In the genomic region with DNA sequence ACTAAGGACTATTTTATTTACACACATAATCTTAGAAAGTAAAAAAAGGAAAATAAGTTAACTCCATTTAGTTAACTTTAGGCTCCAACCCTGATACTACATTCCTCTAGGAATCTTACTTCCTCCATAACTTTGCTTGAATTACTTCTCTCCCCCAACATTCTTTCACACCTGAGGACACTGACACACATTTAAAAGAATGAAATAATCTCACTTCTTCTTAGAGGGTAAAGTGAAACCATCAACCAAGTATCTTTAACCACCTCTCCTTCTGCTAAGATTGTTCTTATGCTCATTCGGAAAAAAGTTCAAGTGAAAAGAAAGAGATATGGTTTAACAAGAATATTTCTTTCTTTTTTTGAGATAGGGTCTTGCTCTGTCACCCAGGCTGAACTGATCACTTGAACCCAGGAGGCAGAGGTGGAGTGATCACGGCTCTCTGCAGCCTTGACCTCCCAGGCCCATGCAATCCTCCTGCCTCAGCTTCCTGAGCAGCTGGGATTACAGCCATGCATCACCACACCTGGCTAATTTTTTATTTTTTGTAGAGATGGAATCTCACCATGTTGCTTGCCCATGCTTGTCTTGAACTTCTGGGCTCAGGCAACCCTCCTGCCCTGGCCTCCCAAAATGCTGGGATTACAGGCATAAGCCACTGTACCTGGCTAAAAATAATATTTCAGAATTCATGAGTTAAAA, we compare ENCODE assay signal across 1 cellular context.
TF ChIP-seq lines count a peak whose summit lies in the region.

No MANE protein-coding gene starts in this region.

TF ChIP-seq in H1, 55 proteins besides CTCF, POLR2A, EP300 and RAD21:
- TF ChIP-seq HDAC2 (IDR thresholded peaks at IDR 0.05; ENCODE audit: borderline replicate concordance in 1 of 2, low read depth in 2 of 2, low read length in 2 of 2) (no peak), JUN (IDR thresholded peaks at IDR 0.05; ENCODE audit: low read depth, low read length) (no peak), SAP30 (IDR thresholded peaks at IDR 0.05; ENCODE audit: insufficient read depth, insufficient replicate concordance, low read length) (no peak), ZNF274 (IDR thresholded peaks at IDR 0.05; ENCODE audit: borderline replicate concordance, extremely low read depth, low read length) (no peak)
TF ChIP-seq in H1: peak in this region for 0.
